Comparison of ENCODE assay signal across 16 cellular contexts in genomic region chr11:2523821-2524391, GRCh38.
A peak's percentile ranks its signal among the peaks of the same experiment; 100 is the strongest.
DNase-seq lines count a peak whose midpoint lies in the region; ATAC-seq, FAIRE-seq and TF ChIP-seq lines count a peak whose summit lies in the region.
"Had no signal": no experiment of that assay in that cellular context is flagged by ENCODE, and none has a peak within 500 bp of the region (broad histone marks: within the 10 kb centered on the region; RNA-seq: fewer than 3 reads in every experiment).

No MANE protein-coding gene starts in this region.

- H3K56ac ChIP-seq in H1 (replicated peaks; ENCODE audit: insufficient read length, low read depth, low read length), result no peak overlapping the region

- no peak for TF ChIP-seq CTCF in H1 (IDR thresholded peaks at IDR 0.05; ENCODE audit: control extremely low read depth in 1 of 3, insufficient read depth in 1 of 3, low read depth in 1 of 3, low read length in 3 of 3)
- no peak for TF ChIP-seq CTCF in GM13977 (IDR thresholded peaks at IDR 0.05; ENCODE audit: extremely low read depth, insufficient read depth, missing control alignments)

- H3K27ac ChIP-seq in H1 (ENCODE audit: low read depth, low read length), result no peak overlapping the region
- H3K27ac ChIP-seq: parathyroid adenoma had no signal

- no peaks in the 10 kb centered on the region for H3K36me3 ChIP-seq in H1 (ENCODE audit: control insufficient read depth in 2 of 4, insufficient read depth in 4 of 4, low read length in 3 of 4)

- FAIRE-seq in H1 (lab: Jason Lieb, UNC), result no peak
- FAIRE-seq: GM12878 had no signal

- peaks cover 0 to 2% (median 0%) of the 10 kb centered on the region in 4 experiments; a peak in 3 of 7 replicates for H3K4me1 ChIP-seq in H1 (replicated peaks in 1 of 4; ENCODE audit: control insufficient read depth in 3 of 4, insufficient read depth in 4 of 4, low read length in 3 of 4)

- H3K18ac ChIP-seq in H1 (ENCODE audit: extremely low read depth, low read length), result no peak overlapping the region

- no peak overlapping the region for H2AFZ ChIP-seq in H1 (ENCODE audit: low read length)
- H2AFZ ChIP-seq: parathyroid adenoma had no signal

- no peak overlapping the region for H2BK15ac ChIP-seq in H1 (ENCODE audit: low read length)

- H3K79me2 ChIP-seq in H1 (ENCODE audit: control insufficient read depth in 1 of 2, insufficient read depth in 2 of 2, low read length in 2 of 2), result no peaks in the 10 kb centered on the region
- H3K79me2 ChIP-seq: parathyroid adenoma had no signal

- WGBS in H1 (ENCODE audit: extremely low coverage in 1 of 2, insufficient coverage in 1 of 2, insufficient read length in 1 of 2, insufficient replicate concordance in 2 of 2, low coverage in 1 of 2, low lambda C conversion rate in 2 of 2, missing lambda C conversion rate in 1 of 2), 2 experiments, result 88% methylated on average over 12 of the region's 18 CpGs; no CpG with 5 or more reads in 1 of the 2 experiments

- H2AK5ac ChIP-seq in H1 (ENCODE audit: low read depth, low read length), result no peak overlapping the region

- H3K9me3 ChIP-seq in H1 (ENCODE audit: insufficient read depth in 2 of 2, low read depth in 1 of 2, low read length in 1 of 2), result no peaks in the 10 kb centered on the region

- peaks cover 0 to 3% of the 10 kb centered on the region in 2 experiments for H4K20me1 ChIP-seq in H1 (replicated peaks in 1 of 2; ENCODE audit: control insufficient read depth in 1 of 2, insufficient read depth in 2 of 2, low read length in 2 of 2)

- H3K9ac ChIP-seq in H1 (replicated peaks in 1 of 4; ENCODE audit: extremely low read depth in 1 of 4, low read depth in 3 of 4, low read length in 3 of 4), result no peak overlapping the region
- H3K9ac ChIP-seq: parathyroid adenoma had no signal

- no peaks in the 10 kb centered on the region for H3K9me3 Mint-ChIP-seq in natural killer cell treated with Interleukin-12 subunit alpha and Interleukin-12 subunit beta and Interleukin-15 and Interleukin-18, amount 100 ng/mL, for 72 hours
- H3K9me3 Mint-ChIP-seq: memory B cell; stimulated activated effector memory CD8-positive, alpha-beta T cell treated with anti-CD3 and anti-CD28 coated beads, Interleukin-12 subunit alpha, Interleukin-12 subunit beta, amount 100 ng/mL, for 72 hours; T-helper 1 cell treated with Interleukin-12 subunit alpha and Interleukin-12 subunit beta and Interleukin-4 antibody, amounts not matched to agents 30 μg/mL and 1 μg/mL, for 36 hours had no signal

- peak; percentile 0 for DNase-seq in stimulated activated CD4-positive, alpha-beta T cell treated with anti-CD3 and anti-CD28 coated beads, Interleukin-1b, Interleukin-23, amount 100 ng/mL, for 48 hours
- no peak for DNase-seq in stimulated activated CD4-positive, alpha-beta T cell treated with anti-CD3 and anti-CD28 coated beads, Interleukin-4, amount 100 ng/mL, for 1 hour
- no peak for DNase-seq in H1 (ENCODE audit: low read depth in 1 of 2, low spot score in 2 of 2)
- DNase-seq in natural killer cell treated with Interleukin-12 subunit alpha and Interleukin-12 subunit beta and Interleukin-15 and Interleukin-18, amount 100 ng/mL, for 72 hours (ENCODE audit: low spot score), result peak; percentile 31
- peak; percentile 40 for DNase-seq in ureter (ENCODE audit: low spot score)
- DNase-seq in GM13977 (ENCODE audit: low spot score), result no peak
- DNase-seq: NCI-H1436 treated with DMSO at 0.1 percent for 48 hours, NCI-H524 treated with DMSO at 0.1 percent for 48 hours had no signal

- no peak for TF ChIP-seq RAD21 in H1 (IDR thresholded peaks at IDR 0.05 in 1 of 2, conservative IDR thresholded peaks at IDR 0.05 in 1 of 2; ENCODE audit: low read depth in 2 of 2, low read length in 2 of 2)

- no peak overlapping the region for H3K4ac ChIP-seq in H1 (replicated peaks; ENCODE audit: insufficient read length, low read depth, low read length)

- in situ Hi-C loops in GM13977 (cut with MboI; ENCODE audit: low pct_unique_long_range_greater_than_20kb, low sequenced_read_pairs, unreplicated experiment), result no loop called here

- no peaks in the 10 kb centered on the region for H3K23me2 ChIP-seq in H1 (ENCODE audit: low read depth, low read length)

- no peaks in the 10 kb centered on the region for H3K79me1 ChIP-seq in H1 (ENCODE audit: low read depth, low read length)

- no peak overlapping the region for H4K8ac ChIP-seq in H1 (ENCODE audit: extremely low read depth, insufficient read depth, low read length)

- H3K27ac Mint-ChIP-seq in natural killer cell treated with Interleukin-12 subunit alpha and Interleukin-12 subunit beta and Interleukin-15 and Interleukin-18, amount 100 ng/mL, for 72 hours, result no peak overlapping the region
- H3K27ac Mint-ChIP-seq: memory B cell; stimulated activated effector memory CD8-positive, alpha-beta T cell treated with anti-CD3 and anti-CD28 coated beads, Interleukin-12 subunit alpha, Interleukin-12 subunit beta, amount 100 ng/mL, for 72 hours; T-helper 1 cell treated with Interleukin-12 subunit alpha and Interleukin-12 subunit beta and Interleukin-4 antibody, amounts not matched to agents 30 μg/mL and 1 μg/mL, for 36 hours had no signal

- H3K36me3 Mint-ChIP-seq in natural killer cell treated with Interleukin-12 subunit alpha and Interleukin-12 subunit beta and Interleukin-15 and Interleukin-18, amount 100 ng/mL, for 72 hours, result no peaks in the 10 kb centered on the region
- H3K36me3 Mint-ChIP-seq: stimulated activated effector memory CD8-positive, alpha-beta T cell treated with anti-CD3 and anti-CD28 coated beads, Interleukin-12 subunit alpha, Interleukin-12 subunit beta, amount 100 ng/mL, for 72 hours had no signal

- no peak for TF ChIP-seq EP300 in H1 (IDR thresholded peaks at IDR 0.05; ENCODE audit: borderline replicate concordance in 1 of 2, low read depth in 2 of 2, low read length in 2 of 2)

- no peak overlapping the region for H2BK20ac ChIP-seq in H1 (ENCODE audit: low read length)

- H3K27me3 ChIP-seq in H1 (replicated peaks in 1 of 4; ENCODE audit: control insufficient read depth in 3 of 4, extremely low read depth in 1 of 4, insufficient read depth in 3 of 4, low read length in 3 of 4), result peaks cover 0 to 15% (median 4%) of the 10 kb centered on the region in 4 experiments; a peak in 3 of 7 replicates

- POLR2A ChIA-PET in H1 (lab: Charles Lee; ENCODE audit: partially characterized antibody), result no interaction called here

- CTCF ChIA-PET in H1 (lab: Charles Lee; ENCODE audit: partially characterized antibody), result interaction anchor here (0.7 to 13.2 kb wide), 3 partner anchors 9 to 367 kb away, joined by 3 to 359 read pairs (median 4); no protein-coding TSS in a partner anchor

- H3K23ac ChIP-seq in H1 (ENCODE audit: insufficient read length), result no peak overlapping the region

- peaks cover 16 to 17% of the 10 kb centered on the region in 2 donors for H3K27me3 Mint-ChIP-seq in natural killer cell treated with Interleukin-12 subunit alpha and Interleukin-12 subunit beta and Interleukin-15 and Interleukin-18, amount 100 ng/mL, for 72 hours
- H3K27me3 Mint-ChIP-seq: memory B cell had no signal

- no peak overlapping the region for H3K14ac ChIP-seq in H1 (ENCODE audit: insufficient read length)

- H3K4me3 ChIP-seq in H1 (ENCODE audit: extremely low read depth in 1 of 4, insufficient read depth in 2 of 4, low read depth in 3 of 4, low read length in 4 of 4), result no peak overlapping the region
- H3K4me3 ChIP-seq: GM12878 had no signal

- H3K4me1 Mint-ChIP-seq in natural killer cell treated with Interleukin-12 subunit alpha and Interleukin-12 subunit beta and Interleukin-15 and Interleukin-18, amount 100 ng/mL, for 72 hours (ENCODE audit: low read depth in 2 of 2), result no peaks in the 10 kb centered on the region

- no peak overlapping the region for H2BK120ac ChIP-seq in H1 (replicated peaks; ENCODE audit: low read depth, low read length)

- H3K4me2 ChIP-seq in H1 (ENCODE audit: insufficient read depth in 1 of 2, low read depth in 2 of 2, low read length in 2 of 2), result no peak overlapping the region

- ATAC-seq in natural killer cell treated with Interleukin-12 subunit alpha and Interleukin-12 subunit beta and Interleukin-15 and Interleukin-18, amount 100 ng/mL, for 72 hours, result no peak
- no peak for ATAC-seq in HG02981 (IDR thresholded peaks at IDR 0.05; ENCODE audit: unreplicated experiment)
- no peak for ATAC-seq in HG03432 (IDR thresholded peaks at IDR 0.05; ENCODE audit: unreplicated experiment)
- ATAC-seq: esophagus mucosa; GM12878; stimulated activated effector memory CD8-positive, alpha-beta T cell treated with anti-CD3 and anti-CD28 coated beads, Interleukin-12 subunit alpha, Interleukin-12 subunit beta, amount 100 ng/mL, for 72 hours had no signal

- TF ChIP-seq POLR2A in H1 (IDR thresholded peaks at IDR 0.05; ENCODE audit: control extremely low read depth in 1 of 2, low read depth in 2 of 2, low read length in 2 of 2), result no peak

- no peak overlapping the region for H4K91ac ChIP-seq in H1 (replicated peaks; ENCODE audit: insufficient read length, low read length)

- H2BK5ac ChIP-seq in H1 (ENCODE audit: low read depth, low read length), result peak overlapping the region; percentile 8; the same call in 1 of the 2 replicates

- no peak overlapping the region for H4K5ac ChIP-seq in H1 (ENCODE audit: insufficient read length, low read depth, low read length)

- no peak overlapping the region for H2BK12ac ChIP-seq in H1 (ENCODE audit: low read depth, low read length)

- no peak overlapping the region for H3K4me3 Mint-ChIP-seq in natural killer cell treated with Interleukin-12 subunit alpha and Interleukin-12 subunit beta and Interleukin-15 and Interleukin-18, amount 100 ng/mL, for 72 hours
- H3K4me3 Mint-ChIP-seq: memory B cell; stimulated activated effector memory CD8-positive, alpha-beta T cell treated with anti-CD3 and anti-CD28 coated beads, Interleukin-12 subunit alpha, Interleukin-12 subunit beta, amount 100 ng/mL, for 72 hours; T-helper 1 cell treated with Interleukin-12 subunit alpha and Interleukin-12 subunit beta and Interleukin-4 antibody, amounts not matched to agents 30 μg/mL and 1 μg/mL, for 36 hours had no signal

TF ChIP-seq in H1, 55 proteins besides CTCF, POLR2A, EP300 and RAD21 (continues in another document):
- TF ChIP-seq KDM5A (IDR thresholded peaks at IDR 0.05; ENCODE audit: low read length), result no peak
- TF ChIP-seq CBX8 (IDR thresholded peaks at IDR 0.05; ENCODE audit: borderline replicate concordance, low read depth, low read length), result no peak
- TF ChIP-seq ATF3 (IDR thresholded peaks at IDR 0.05; ENCODE audit: insufficient read depth, low read depth, low read length), result no peak
- no peak for TF ChIP-seq TEAD4 (IDR thresholded peaks at IDR 0.05; ENCODE audit: low read depth, low read length)
- no peak for TF ChIP-seq SIX5 (IDR thresholded peaks at IDR 0.05; ENCODE audit: low read depth, low read length)
- TF ChIP-seq TAF1 (IDR thresholded peaks at IDR 0.05; ENCODE audit: low read depth, low read length), result no peak
- TF ChIP-seq TBP (IDR thresholded peaks at IDR 0.05; ENCODE audit: low read depth, low read length), result no peak
- TF ChIP-seq HDAC6 (IDR thresholded peaks at IDR 0.05; ENCODE audit: low read depth, low read length), result no peak
- TF ChIP-seq FOSL1 (IDR thresholded peaks at IDR 0.05; ENCODE audit: insufficient read depth, low read depth, low read length), result no peak

Comparison
In these comparisons a context has a peak if more than half of its experiments do, and no peak if none do; other contexts are left out.
1. DNase-seq: peak in stimulated activated CD4-positive, alpha-beta T cell treated with anti-CD3 and anti-CD28 coated beads, Interleukin-1b, Interleukin-23, amount 100 ng/mL, for 48 hours (single experiment), natural killer cell treated with Interleukin-12 subunit alpha and Interleukin-12 subunit beta and Interleukin-15 and Interleukin-18, amount 100 ng/mL, for 72 hours (single experiment) and ureter (single experiment); none in stimulated activated CD4-positive, alpha-beta T cell treated with anti-CD3 and anti-CD28 coated beads, Interleukin-4, amount 100 ng/mL, for 1 hour (single experiment), H1 (0 of 2) and GM13977 (single experiment).